32 cellular contexts compared by ENCODE assay signal in genomic region chr14:58477653-58478052, GRCh38.
"Had no signal": no experiment of that assay in that cellular context is flagged by ENCODE, and none has a peak within 500 bp of the region (broad histone marks: within the 10 kb centered on the region; RNA-seq: fewer than 3 reads in every experiment).

No MANE protein-coding gene starts in this region.

- DNase-seq: activated CD4-positive, alpha-beta memory T cell treated with anti-CD3 and anti-CD28 coated beads for 36 hours; activated CD4-positive, alpha-beta T cell treated with anti-CD3 and anti-CD28 coated beads for 36 hours; activated CD4-positive, alpha-beta T cell treated with anti-CD3 and anti-CD28 coated beads, Interleukin-2, amount 10 ng/mL, durations not matched to agents 24 days and 14 days; activated CD4-positive, CD25-positive, alpha-beta regulatory T cell; activated CD4-positive, CD25-positive, alpha-beta regulatory T cell treated with anti-CD3 and anti-CD28 coated beads, Interleukin-2, amount 50 U/mL, for 72 hours; activated CD8-positive, alpha-beta memory T cell treated with anti-CD3 and anti-CD28 coated beads, Interleukin-2, amount 10 ng/mL, durations not matched to agents 7 days and 5 days; activated CD8-positive, alpha-beta memory T cell treated with anti-CD3 and anti-CD28 coated beads, Interleukin-2, amount 50 U/mL, for 4 hours; activated CD8-positive, alpha-beta T cell treated with anti-CD3 and anti-CD28 coated beads, Interleukin-2, amount 10 ng/mL, durations not matched to agents 7 days and 5 days; activated effector memory CD4-positive, alpha-beta T cell treated with anti-CD3 and anti-CD28 coated beads, Interleukin-2, amount 50 U/mL, for 16 hours; activated naive CD4-positive, alpha-beta T cell treated with anti-CD3 and anti-CD28 coated beads for 36 hours; activated T-cell treated with anti-CD3 and anti-CD28 coated beads, Interleukin-2, amount 50 U/mL, for 1 hour; activated T-cell treated with anti-CD3 and anti-CD28 coated beads, Interleukin-2, amount 50 U/mL, for 48 hours; amniotic stem cell; anterior cingulate cortex; brain microvascular endothelial cell; cortex of kidney; dorsolateral prefrontal cortex; effector memory CD4-positive, alpha-beta T cell; endodermal cell; foreskin keratinocyte; gastrocnemius medialis; glutamatergic neuron; heart left ventricle; T-helper 1 cell; T-helper 17 cell; T1000 had no signal

- H3K27ac Mint-ChIP-seq: activated CD4-positive, alpha-beta memory T cell treated with anti-CD3 and anti-CD28 coated beads for 36 hours; activated CD4-positive, alpha-beta T cell treated with anti-CD3 and anti-CD28 coated beads for 36 hours; activated CD4-positive, alpha-beta T cell treated with anti-CD3 and anti-CD28 coated beads, Interleukin-2, amount 10 ng/mL, durations not matched to agents 24 days and 14 days; activated CD8-positive, alpha-beta memory T cell treated with anti-CD3 and anti-CD28 coated beads, Interleukin-2, amount 10 ng/mL, durations not matched to agents 7 days and 5 days; activated CD8-positive, alpha-beta T cell treated with anti-CD3 and anti-CD28 coated beads, Interleukin-2, amount 10 ng/mL, durations not matched to agents 7 days and 5 days; activated naive CD4-positive, alpha-beta T cell treated with anti-CD3 and anti-CD28 coated beads for 36 hours; activated naive CD8-positive, alpha-beta T cell; activated T-helper 1 cell treated with anti-CD3 and anti-CD28 coated beads, Interleukin-12 subunit alpha, Interleukin-12 subunit beta, Interleukin-2, Interleukin-4 antibody, amounts not matched to agents 30 ng/mL and 10 ng/mL and 1 ng/mL, durations not matched to agents 14 hours and 24 hours and 36 hours; activated T-helper 2 cell treated with anti-CD3 and anti-CD28 coated beads, Interferon-gamma antibody, Interleukin-2, Interleukin-4, amounts not matched to agents 10 μg/mL and 5 μg/mL and 100 μg/mL, durations not matched to agents 14 hours and 24 hours and 36 hours; endodermal cell; T-helper 17 cell; T-helper 2 cell treated with Interferon-gamma antibody and Interleukin-4, amounts not matched to agents 5 μg/mL and 100 μg/mL, for 36 hours had no signal

- H3K4me3 ChIP-seq: dorsolateral prefrontal cortex, gastrocnemius medialis, heart left ventricle had no signal

- H3K9me3 ChIP-seq: gastrocnemius medialis, heart left ventricle had no signal

- ATAC-seq: activated CD4-positive, alpha-beta T cell treated with anti-CD3 and anti-CD28 coated beads for 36 hours; activated CD8-positive, alpha-beta memory T cell treated with anti-CD3 and anti-CD28 coated beads, Interleukin-2, amount 10 ng/mL, durations not matched to agents 7 days and 5 days; activated CD8-positive, alpha-beta T cell treated with anti-CD3 and anti-CD28 coated beads, Interleukin-2, amount 10 ng/mL, durations not matched to agents 7 days and 5 days; esophagus mucosa; foreskin keratinocyte; gastrocnemius medialis; heart left ventricle; T-helper 17 cell had no signal

- H3K27me3 Mint-ChIP-seq: activated CD4-positive, alpha-beta memory T cell treated with anti-CD3 and anti-CD28 coated beads for 36 hours; activated CD4-positive, alpha-beta T cell treated with anti-CD3 and anti-CD28 coated beads for 36 hours; activated CD4-positive, alpha-beta T cell treated with anti-CD3 and anti-CD28 coated beads, Interleukin-2, amount 10 ng/mL, durations not matched to agents 24 days and 14 days; activated CD8-positive, alpha-beta memory T cell treated with anti-CD3 and anti-CD28 coated beads, Interleukin-2, amount 10 ng/mL, durations not matched to agents 7 days and 5 days; activated naive CD8-positive, alpha-beta T cell; central memory CD8-positive, alpha-beta T cell; T-helper 17 cell had no signal

- H3K27ac ChIP-seq: brain microvascular endothelial cell, dorsolateral prefrontal cortex, foreskin keratinocyte, gastrocnemius medialis, heart left ventricle had no signal

- H3K4me1 ChIP-seq: foreskin keratinocyte, gastrocnemius medialis, heart left ventricle had no signal

- H3K4me3 Mint-ChIP-seq: activated CD4-positive, alpha-beta memory T cell treated with anti-CD3 and anti-CD28 coated beads for 36 hours; activated CD4-positive, alpha-beta T cell treated with anti-CD3 and anti-CD28 coated beads for 36 hours; activated CD4-positive, alpha-beta T cell treated with anti-CD3 and anti-CD28 coated beads, Interleukin-2, amount 10 ng/mL, durations not matched to agents 24 days and 14 days; activated CD8-positive, alpha-beta memory T cell treated with anti-CD3 and anti-CD28 coated beads, Interleukin-2, amount 10 ng/mL, durations not matched to agents 7 days and 5 days; activated CD8-positive, alpha-beta T cell treated with anti-CD3 and anti-CD28 coated beads, Interleukin-2, amount 10 ng/mL, durations not matched to agents 7 days and 5 days; activated naive CD4-positive, alpha-beta T cell treated with anti-CD3 and anti-CD28 coated beads for 36 hours; activated naive CD8-positive, alpha-beta T cell; activated T-helper 1 cell treated with anti-CD3 and anti-CD28 coated beads, Interleukin-12 subunit alpha, Interleukin-12 subunit beta, Interleukin-2, Interleukin-4 antibody, amounts not matched to agents 30 ng/mL and 10 ng/mL and 1 ng/mL, durations not matched to agents 14 hours and 24 hours and 36 hours; central memory CD8-positive, alpha-beta T cell; endodermal cell; T-helper 17 cell; T-helper 2 cell treated with Interferon-gamma antibody and Interleukin-4, amounts not matched to agents 5 μg/mL and 100 μg/mL, for 36 hours had no signal

- H3K4me1 Mint-ChIP-seq: activated CD4-positive, alpha-beta T cell treated with anti-CD3 and anti-CD28 coated beads for 36 hours; activated CD4-positive, alpha-beta T cell treated with anti-CD3 and anti-CD28 coated beads, Interleukin-2, amount 10 ng/mL, durations not matched to agents 24 days and 14 days; endodermal cell had no signal

- H3K9me3 Mint-ChIP-seq: activated CD4-positive, alpha-beta memory T cell treated with anti-CD3 and anti-CD28 coated beads for 36 hours; activated CD4-positive, alpha-beta T cell treated with anti-CD3 and anti-CD28 coated beads, Interleukin-2, amount 10 ng/mL, durations not matched to agents 24 days and 14 days; activated naive CD4-positive, alpha-beta T cell treated with anti-CD3 and anti-CD28 coated beads for 36 hours; activated T-helper 1 cell treated with anti-CD3 and anti-CD28 coated beads, Interleukin-12 subunit alpha, Interleukin-12 subunit beta, Interleukin-2, Interleukin-4 antibody, amounts not matched to agents 30 ng/mL and 10 ng/mL and 1 ng/mL, durations not matched to agents 14 hours and 24 hours and 36 hours; activated T-helper 2 cell treated with anti-CD3 and anti-CD28 coated beads, Interferon-gamma antibody, Interleukin-2, Interleukin-4, amounts not matched to agents 10 μg/mL and 5 μg/mL and 100 μg/mL, durations not matched to agents 14 hours and 24 hours and 36 hours; central memory CD8-positive, alpha-beta T cell; T-helper 2 cell treated with Interferon-gamma antibody and Interleukin-4, amounts not matched to agents 5 μg/mL and 100 μg/mL, for 36 hours had no signal
